29 cellular contexts compared by ENCODE assay signal in the genomic region with DNA sequence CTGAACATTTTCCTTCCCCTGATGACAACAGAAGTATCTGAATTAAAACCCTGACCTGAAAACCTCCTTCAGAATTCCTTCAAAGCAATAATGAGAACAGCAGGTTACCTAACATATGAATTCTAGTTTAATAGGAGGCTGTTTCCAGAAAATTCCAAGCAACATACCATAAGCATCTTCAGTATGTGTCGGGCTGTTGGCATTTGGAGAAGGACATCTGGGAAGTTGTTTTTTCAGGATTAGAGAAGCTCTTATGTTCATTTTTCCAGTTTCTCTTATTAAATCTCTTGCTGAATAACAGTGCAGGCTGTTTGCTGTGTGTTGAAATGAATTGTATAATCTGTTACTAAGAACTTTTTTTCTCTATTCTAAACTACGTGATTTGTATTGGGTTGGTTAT.
"Had no signal": no experiment of that assay in that cellular context is flagged by ENCODE, and none has a peak within 500 bp of the region (broad histone marks: within the 10 kb centered on the region; RNA-seq: fewer than 3 reads in every experiment).

No MANE protein-coding gene starts in this region.

- H3K9me3 ChIP-seq: breast epithelium, left ventricle myocardium inferior, psoas muscle, sigmoid colon, stomach, thyroid gland, upper lobe of left lung, vagina had no signal

- H3K4me3 ChIP-seq: breast epithelium, hepatocyte, left ventricle myocardium inferior, lung, neural progenitor cell, psoas muscle, sigmoid colon, stomach, thyroid gland, upper lobe of left lung, vagina had no signal

- H3K36me3 ChIP-seq: breast epithelium, left ventricle myocardium inferior, neural progenitor cell, stomach, thyroid gland, upper lobe of left lung, vagina had no signal

- H3K36me3 Mint-ChIP-seq: activated naive CD4-positive, alpha-beta T cell treated with anti-CD3 and anti-CD28 coated beads, Interleukin-2, amount 10 ng/mL, durations not matched to agents 7 days and 5 days; activated naive CD8-positive, alpha-beta T cell treated with anti-CD3 and anti-CD28 coated beads, Interleukin-2, amount 10 ng/mL, durations not matched to agents 7 days and 5 days; natural killer cell; neural progenitor cell; stimulated activated naive B cell treated with anti-CD40 and anti-IgM and Interleukin-4, amounts not matched to agents 10 μg/mL and 1 μg/mL and 100 μg/mL, for 72 hours had no signal

- H3K27me3 ChIP-seq: breast epithelium, hepatocyte, neural progenitor cell, sigmoid colon, stomach, thyroid gland, upper lobe of left lung, vagina had no signal

- H3K27me3 Mint-ChIP-seq: activated naive CD8-positive, alpha-beta T cell treated with anti-CD3 and anti-CD28 coated beads, Interleukin-2, amount 10 ng/mL, durations not matched to agents 7 days and 5 days; stimulated activated naive B cell treated with anti-CD40 and anti-IgM and Interleukin-4, amounts not matched to agents 10 μg/mL and 1 μg/mL and 100 μg/mL, for 72 hours had no signal

- H3K27ac Mint-ChIP-seq: activated naive CD4-positive, alpha-beta T cell treated with anti-CD3 and anti-CD28 coated beads, Interleukin-2, amount 10 ng/mL, durations not matched to agents 7 days and 5 days; activated naive CD8-positive, alpha-beta T cell treated with anti-CD3 and anti-CD28 coated beads, Interleukin-2, amount 10 ng/mL, durations not matched to agents 7 days and 5 days; natural killer cell; neural progenitor cell; stimulated activated naive B cell treated with anti-CD40 and anti-IgM and Interleukin-4, amounts not matched to agents 10 μg/mL and 1 μg/mL and 100 μg/mL, for 72 hours had no signal

- H3K27ac ChIP-seq: breast epithelium, hepatocyte, left ventricle myocardium inferior, neural progenitor cell, parathyroid adenoma, psoas muscle, sigmoid colon, stomach, thyroid gland, upper lobe of left lung, vagina had no signal

- H3K9me3 Mint-ChIP-seq: activated naive CD4-positive, alpha-beta T cell treated with anti-CD3 and anti-CD28 coated beads, Interleukin-2, amount 10 ng/mL, durations not matched to agents 7 days and 5 days; activated naive CD8-positive, alpha-beta T cell treated with anti-CD3 and anti-CD28 coated beads, Interleukin-2, amount 10 ng/mL, durations not matched to agents 7 days and 5 days; neural progenitor cell; stimulated activated naive B cell treated with anti-CD40 and anti-IgM and Interleukin-4, amounts not matched to agents 10 μg/mL and 1 μg/mL and 100 μg/mL, for 72 hours had no signal

- H3K4me1 ChIP-seq: breast epithelium, left ventricle myocardium inferior, neural progenitor cell, psoas muscle, thyroid gland, vagina had no signal

- H3K4me1 Mint-ChIP-seq: activated naive CD4-positive, alpha-beta T cell treated with anti-CD3 and anti-CD28 coated beads, Interleukin-2, amount 10 ng/mL, durations not matched to agents 7 days and 5 days; activated naive CD8-positive, alpha-beta T cell treated with anti-CD3 and anti-CD28 coated beads, Interleukin-2, amount 10 ng/mL, durations not matched to agents 7 days and 5 days; stimulated activated naive B cell treated with anti-CD40 and anti-IgM and Interleukin-4, amounts not matched to agents 10 μg/mL and 1 μg/mL and 100 μg/mL, for 72 hours had no signal

- H3K4me3 Mint-ChIP-seq: activated naive CD4-positive, alpha-beta T cell treated with anti-CD3 and anti-CD28 coated beads, Interleukin-2, amount 10 ng/mL, durations not matched to agents 7 days and 5 days; activated naive CD8-positive, alpha-beta T cell treated with anti-CD3 and anti-CD28 coated beads, Interleukin-2, amount 10 ng/mL, durations not matched to agents 7 days and 5 days; natural killer cell; neural progenitor cell; stimulated activated naive B cell treated with anti-CD40 and anti-IgM and Interleukin-4, amounts not matched to agents 10 μg/mL and 1 μg/mL and 100 μg/mL, for 72 hours had no signal

- H3K9ac ChIP-seq: neural progenitor cell, parathyroid adenoma had no signal

- DNase-seq: activated CD4-positive, alpha-beta T cell treated with anti-CD3 and anti-CD28 coated beads for 4 hours; activated CD4-positive, alpha-beta T cell treated with anti-CD3 and anti-CD28 coated beads, Interleukin-2, amount 50 U/mL, for 4 hours; activated CD4-positive, CD25-positive, alpha-beta regulatory T cell; activated effector memory CD4-positive, alpha-beta T cell treated with anti-CD3 and anti-CD28 coated beads, Interleukin-2, amount 50 U/mL, for 16 hours; activated naive CD4-positive, alpha-beta T cell treated with anti-CD3 and anti-CD28 coated beads, Interleukin-2, amount 10 ng/mL, durations not matched to agents 7 days and 5 days; activated naive CD8-positive, alpha-beta T cell treated with anti-CD3 and anti-CD28 coated beads, Interleukin-2, amount 10 ng/mL, durations not matched to agents 7 days and 5 days; activated T-cell treated with anti-CD3 and anti-CD28 coated beads for 4 hours; amygdala; central memory CD4-positive, alpha-beta T cell; glutamatergic neuron; islet precursor cell; left ventricle myocardium inferior; mesendoderm; natural killer cell; occipital lobe; psoas muscle; sigmoid colon; small intestine; stimulated activated CD4-positive, alpha-beta T cell treated with anti-CD3 and anti-CD28 coated beads, Interleukin-1b, Interleukin-23, amount 100 ng/mL, for 48 hours; stimulated activated naive B cell treated with anti-CD40 and anti-IgM and Interleukin-4, amounts not matched to agents 10 μg/mL and 1 μg/mL and 100 μg/mL, for 72 hours; stomach; thyroid gland; upper lobe of left lung had no signal
